In genomic region chr13:66048888-66049287, GRCh38 we compare ENCODE assay signal across 25 cellular contexts.
"Had no signal": no experiment of that assay in that cellular context is flagged by ENCODE, and none has a peak within 500 bp of the region (broad histone marks: within the 10 kb centered on the region; RNA-seq: fewer than 3 reads in every experiment).

No MANE protein-coding gene starts in this region.

- H3K27me3 ChIP-seq: MG63, SJCRH30 had no signal

- H3K4me1 ChIP-seq: SJCRH30 had no signal

- H3K4me2 ChIP-seq: SK-N-SH had no signal

- H3K4me3 ChIP-seq: K562, MG63, SJCRH30 had no signal

- DNase-seq: activated CD4-positive, alpha-beta T cell treated with anti-CD3 and anti-CD28 coated beads, Interleukin-2, amount 10 ng/mL, durations not matched to agents 24 days and 14 days; activated CD4-positive, alpha-beta T cell treated with anti-CD3 and anti-CD28 coated beads, Interleukin-2, amount 50 U/mL, for 4 hours; activated CD8-positive, alpha-beta T cell treated with anti-CD3 and anti-CD28 coated beads, Interleukin-2, amount 10 ng/mL, durations not matched to agents 7 days and 5 days; activated gamma-delta T cell; activated naive CD4-positive, alpha-beta T cell treated with Interleukin-2 at 50 U/mL for 16 hours; activated naive CD8-positive, alpha-beta T cell treated with anti-CD3 and anti-CD28 coated beads, Interleukin-2, amount 10 ng/mL, durations not matched to agents 7 days and 5 days; activated T-cell treated with anti-CD3 and anti-CD28 coated beads, Interleukin-2, amount 50 U/mL, for 24 hours; caudate nucleus; cerebellar nuclear complex; MG63; NCI-H1048; NCI-H1105 treated with DMSO at 0.1 percent for 48 hours; NCI-H1436; NCI-H1694; NCI-H1930; NCI-H2081 treated with DMSO at 0.1 percent for 48 hours; NCI-H510A; NCI-H526; NCI-H748 treated with DMSO at 0.1 percent for 48 hours; NK-92 treated with Interleukin-12 subunit alpha and Interleukin-12 subunit beta, amount 100 ng/mL, for 24 hours; OCI-M1; SHP77; SJCRH30; SK-N-SH had no signal

- ATAC-seq: activated CD8-positive, alpha-beta T cell treated with anti-CD3 and anti-CD28 coated beads, Interleukin-2, amount 10 ng/mL, durations not matched to agents 7 days and 5 days; K562 had no signal

- H3K27ac ChIP-seq: SJCRH30 had no signal

- H3K9me3 ChIP-seq: MG63, SJCRH30, SK-N-SH had no signal

- H3K36me3 ChIP-seq: MG63, SJCRH30 had no signal

- H3K9ac ChIP-seq: SK-N-SH had no signal
